9 cellular contexts compared by ENCODE assay signal in the genomic region with DNA sequence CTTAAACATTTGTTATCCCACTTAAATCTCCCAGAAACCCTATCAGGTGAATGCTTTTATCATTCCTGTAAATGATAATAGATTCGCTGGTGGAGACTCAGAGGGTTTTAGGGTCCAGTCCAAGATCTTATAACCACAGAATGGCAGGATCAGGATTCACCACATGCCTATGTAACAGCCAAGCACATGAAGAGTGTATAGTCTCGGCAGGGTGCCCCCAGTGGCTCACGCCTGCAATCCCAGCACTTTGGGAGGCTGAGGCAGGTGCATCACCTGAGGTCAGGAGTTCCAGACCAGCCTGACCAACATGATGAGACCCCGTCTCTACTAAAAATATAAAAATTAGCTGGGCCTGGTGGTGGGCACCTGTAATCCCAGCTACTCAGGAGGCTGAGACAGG. TPM values are rescaled to one million over a fixed set of nuclear protein-coding genes. Genes with fewer than 3 reads are reported as not detected.
"Had no signal": no experiment of that assay in that cellular context is flagged by ENCODE, and none has a peak within 500 bp of the region (broad histone marks: within the 10 kb centered on the region; RNA-seq: fewer than 3 reads in every experiment).

No MANE protein-coding gene starts in this region.

RNA-seq across cellular contexts. Expression of gene WT1, which starts 36.2 kb away (rescaled TPM):
- total RNA-seq: lower leg skin, mononuclear cell, natural killer cell, progenitor cell of endocrine pancreas, skeletal muscle tissue, smooth muscle cell, temporal lobe, tibial nerve had no signal
- polyA plus RNA-seq: neural cell, smooth muscle cell had no signal
